9 cellular contexts compared by ENCODE assay signal in the genomic region with DNA sequence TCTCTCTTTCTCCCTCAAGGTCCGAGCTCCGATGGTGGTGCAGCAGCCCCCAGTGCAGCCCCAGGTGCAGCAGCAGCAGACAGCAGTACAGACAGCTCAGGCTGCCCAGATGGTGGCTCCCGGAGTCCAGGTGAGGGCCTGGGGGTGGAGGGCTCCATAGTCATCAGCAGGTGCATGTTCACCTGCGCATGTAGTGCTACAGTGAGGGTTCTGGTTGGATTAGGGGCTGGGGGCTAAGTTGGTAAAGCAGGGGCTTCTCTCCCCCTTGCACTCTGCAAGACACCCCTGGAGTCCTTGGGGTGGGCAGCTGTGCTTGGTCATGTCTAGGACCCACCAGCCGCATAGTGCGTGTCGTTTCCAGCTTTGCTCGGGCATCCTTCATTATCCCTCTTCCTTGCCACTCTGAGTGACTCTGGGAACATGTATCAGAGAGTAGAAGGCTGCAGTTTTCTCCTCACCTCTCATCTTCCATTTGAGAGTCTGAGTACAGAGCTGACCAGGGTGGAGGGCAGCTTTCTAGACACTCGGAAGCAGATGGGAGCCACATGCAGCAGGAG.
DNase-seq lines count a peak whose midpoint lies in the region; ATAC-seq and TF ChIP-seq lines count a peak whose summit lies in the region.
"Had no signal": no experiment of that assay in that cellular context is flagged by ENCODE, and none has a peak within 500 bp of the region (broad histone marks: within the 10 kb centered on the region; RNA-seq: fewer than 3 reads in every experiment).

No MANE protein-coding gene starts in this region.

- 82% methylated on average over 7 of the region's 9 CpGs for WGBS in esophagus muscularis mucosa
- 85% methylated on average over 9 of the region's 9 CpGs for WGBS in prostate gland

- peak overlapping the region; percentile 23 to 64 (median 51); a peak in 21 of 22 replicates for H3K4me2 ChIP-seq in BLaER1 treated with 17β-estradiol and CSF1 and Interleukin-3, amounts not matched to agents 10 nM and 100 nM

- DNase-seq in RWPE2 (ENCODE audit: low spot score) (no peak), esophagus muscularis mucosa (ENCODE audit: extremely low spot score) (no peak), prostate gland (ENCODE audit: low spot score) (no peak), WERI-Rb-1 (no peak), SHP77 (lab: John Stamatoyannopoulos, UW) (no peak)
- DNase-seq: NCI-H2029 had no signal

- no peak for TF ChIP-seq EP300 in esophagus muscularis mucosa (IDR thresholded peaks at IDR 0.05)

- no peaks in the 10 kb centered on the region for H3K9me3 ChIP-seq in BLaER1 treated with 17β-estradiol and CSF1 and Interleukin-3, amounts not matched to agents 10 nM and 100 nM (replicated peaks in 1 of 11)
- H3K9me3 ChIP-seq in RWPE2 (ENCODE audit: severe bottlenecking) (no peaks in the 10 kb centered on the region), esophagus muscularis mucosa (no peaks in the 10 kb centered on the region), prostate gland (no peaks in the 10 kb centered on the region), WERI-Rb-1 (ENCODE audit: severe bottlenecking) (no peaks in the 10 kb centered on the region)

- H3K4me1 ChIP-seq in BLaER1 treated with 17β-estradiol and CSF1 and Interleukin-3, amounts not matched to agents 10 nM and 100 nM: peaks cover 18 to 35% (median 27%) of the 10 kb centered on the region in 10 experiments
- H3K4me1 ChIP-seq in RWPE2 (ENCODE audit: insufficient read depth, poor library complexity, severe bottlenecking): peaks cover 40% of the 10 kb centered on the region
- peaks cover 29 to 60% (median 54%) of the 10 kb centered on the region in 4 donors for H3K4me1 ChIP-seq in esophagus muscularis mucosa
- H3K4me1 ChIP-seq in prostate gland (replicated peaks): peaks cover 25% of the 10 kb centered on the region

- H3K27me3 ChIP-seq in BLaER1 treated with 17β-estradiol and CSF1 and Interleukin-3, amounts not matched to agents 10 nM and 100 nM: no peaks in the 10 kb centered on the region
- no peaks in the 10 kb centered on the region for H3K27me3 ChIP-seq in RWPE2 (ENCODE audit: insufficient read depth, poor library complexity, severe bottlenecking)
- no peaks in the 10 kb centered on the region for H3K27me3 ChIP-seq in esophagus muscularis mucosa
- no peaks in the 10 kb centered on the region for H3K27me3 ChIP-seq in prostate gland (replicated peaks; ENCODE audit: insufficient read depth)
- H3K27me3 ChIP-seq in WERI-Rb-1 (ENCODE audit: insufficient read depth, low read depth, severe bottlenecking): no peaks in the 10 kb centered on the region

- H3K4me3 ChIP-seq in BLaER1 treated with 17β-estradiol and CSF1 and Interleukin-3, amounts not matched to agents 10 nM and 100 nM: no peak overlapping the region
- no peak overlapping the region for H3K4me3 ChIP-seq in RWPE2 (ENCODE audit: severe bottlenecking)
- H3K4me3 ChIP-seq in esophagus muscularis mucosa: no peak overlapping the region
- no peak overlapping the region for H3K4me3 ChIP-seq in prostate gland
- no peak overlapping the region for H3K4me3 ChIP-seq in WERI-Rb-1 (ENCODE audit: low read depth, low read length)

- intact Hi-C loops in esophagus muscularis mucosa (cut with DNase I): loop anchor here (5.0 kb wide), 1 partner anchor 61 kb away; a partner anchor contains a TSS
- intact Hi-C loops in prostate gland (cut with DNase I): no loop called here

- ATAC-seq in RWPE2 (ENCODE audit: low read depth) (no peak), GM19324 (IDR thresholded peaks at IDR 0.05; ENCODE audit: low FRiP score, unreplicated experiment) (no peak), GM21423 (IDR thresholded peaks at IDR 0.05; ENCODE audit: unreplicated experiment) (no peak)

- peaks cover 91 to 100% (median 97%) of the 10 kb centered on the region in 11 experiments for H3K36me3 ChIP-seq in BLaER1 treated with 17β-estradiol and CSF1 and Interleukin-3, amounts not matched to agents 10 nM and 100 nM
- H3K36me3 ChIP-seq in RWPE2 (ENCODE audit: low read depth): peaks cover 91% of the 10 kb centered on the region
- H3K36me3 ChIP-seq in esophagus muscularis mucosa: peaks cover 26 to 87% (median 79%) of the 10 kb centered on the region in 4 donors
- H3K36me3 ChIP-seq in prostate gland: peaks cover 0 to 9% of the 10 kb centered on the region in 2 donors
- peaks cover 78% of the 10 kb centered on the region for H3K36me3 ChIP-seq in WERI-Rb-1

- TF ChIP-seq CTCF in RWPE2 (IDR thresholded peaks at IDR 0.05; ENCODE audit: poor library complexity, severe bottlenecking): no peak
- TF ChIP-seq CTCF in esophagus muscularis mucosa (IDR thresholded peaks at IDR 0.05): no peak
- TF ChIP-seq CTCF in prostate gland (IDR thresholded peaks at IDR 0.05): no peak
- TF ChIP-seq CTCF in WERI-Rb-1 (IDR thresholded peaks at IDR 0.05; ENCODE audit: low read depth, low read length): no peak

- H4K20me1 ChIP-seq in BLaER1 treated with 17β-estradiol and CSF1 and Interleukin-3, amounts not matched to agents 10 nM and 100 nM: peaks cover 70 to 100% (median 97%) of the 10 kb centered on the region in 11 experiments

- TF ChIP-seq POLR2A in esophagus muscularis mucosa (IDR thresholded peaks at IDR 0.05; ENCODE audit: low read depth) (no peak), prostate gland (IDR thresholded peaks at IDR 0.05) (no peak)

- H3K27ac ChIP-seq in BLaER1 treated with 17β-estradiol and CSF1 and Interleukin-3, amounts not matched to agents 10 nM and 100 nM: peak overlapping the region in 3 of 11 experiments; percentile 21 to 36 (median 31); a peak in 2 of 22 replicates
- peak overlapping the region; percentile 84 for H3K27ac ChIP-seq in RWPE2 (ENCODE audit: poor library complexity, severe bottlenecking)
- H3K27ac ChIP-seq in esophagus muscularis mucosa (replicated peaks in 1 of 4): peak overlapping the region; percentile 74 to 83 (median 80)
- H3K27ac ChIP-seq in prostate gland: peak overlapping the region; percentile 54 to 58
- no peak overlapping the region for H3K27ac ChIP-seq in WERI-Rb-1

- H3K9ac ChIP-seq in BLaER1 treated with 17β-estradiol and CSF1 and Interleukin-3, amounts not matched to agents 10 nM and 100 nM: peak overlapping the region in 5 of 11 experiments; percentile 18 to 37 (median 22); a peak in 5 of 22 replicates
